1 cellular context compared by ENCODE assay signal in the genomic region with DNA sequence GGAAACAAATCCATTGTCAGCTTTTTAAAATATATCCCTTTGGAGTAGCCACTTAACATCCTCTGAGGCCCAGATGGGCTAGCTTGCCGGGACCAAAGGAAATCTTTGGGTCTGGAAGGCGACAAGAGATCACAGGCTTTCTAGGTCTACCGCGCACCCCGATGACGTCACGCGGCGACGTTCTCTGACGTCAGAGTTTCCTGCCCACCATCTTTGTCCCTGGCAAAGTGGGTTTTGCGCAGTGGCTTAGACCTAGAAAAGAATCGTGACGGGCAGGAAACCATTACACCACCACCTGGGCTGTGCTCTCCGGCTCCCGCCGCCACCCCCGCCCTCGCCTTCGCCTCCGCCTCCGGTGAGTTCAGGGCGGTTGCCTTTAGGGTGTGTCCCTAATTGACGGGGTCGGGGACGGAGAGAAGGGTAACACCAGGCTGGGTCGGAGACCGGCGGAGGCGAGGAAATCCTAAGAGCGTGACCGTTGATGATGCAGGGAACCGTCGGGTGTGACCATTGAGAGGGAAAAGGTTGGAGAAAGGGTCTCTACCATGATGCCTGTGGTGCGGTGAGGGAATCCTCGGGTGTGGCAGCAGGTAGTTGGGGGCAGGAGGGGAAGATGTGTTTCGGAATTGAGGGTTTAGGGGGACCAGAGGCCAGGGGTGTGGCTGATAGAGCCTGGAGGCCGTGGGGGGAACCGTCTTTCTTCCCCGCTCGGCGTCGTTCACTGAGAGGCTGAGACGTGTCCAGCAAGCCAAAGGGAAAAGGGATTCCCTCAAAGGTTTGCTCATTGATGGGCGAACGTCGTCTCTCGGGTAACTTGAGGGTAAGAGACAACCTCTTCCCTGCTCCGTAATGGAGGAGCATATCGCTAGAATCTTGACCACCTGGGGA.
TF ChIP-seq lines count a peak whose summit lies in the region.

AP2B1 (plus strand) TSS at position 249 of the 888 bp plus-strand sequence. CDS start 6,709 bp downstream, outside the sequence.

TF ChIP-seq in H1, 55 proteins besides CTCF, POLR2A, EP300 and RAD21 (continued from another document):
- TF ChIP-seq ATF2 (IDR thresholded peaks at IDR 0.05; ENCODE audit: low read length) (peak; percentile 95), PHF8 (conservative IDR thresholded peaks at IDR 0.05; ENCODE audit: low read depth, low read length) (peak; percentile 81), GTF2F1 (IDR thresholded peaks at IDR 0.05; ENCODE audit: borderline replicate concordance, low read depth, low read length) (no peak; the same call in 1 of the 2 replicates), JUND (IDR thresholded peaks at IDR 0.05; ENCODE audit: low read length) (peak; percentile 97), CBX8 (IDR thresholded peaks at IDR 0.05; ENCODE audit: borderline replicate concordance, low read depth, low read length) (no peak), HDAC2 (IDR thresholded peaks at IDR 0.05; ENCODE audit: borderline replicate concordance in 1 of 2, low read depth in 2 of 2, low read length in 2 of 2) (peak in 1 of 2 experiments; percentile 91; a peak in 2 of 4 replicates), YY1 (IDR thresholded peaks at IDR 0.05; ENCODE audit: low read depth, low read length) (peak; percentile 100), SIX5 (IDR thresholded peaks at IDR 0.05; ENCODE audit: low read depth, low read length) (peak; percentile 76), CBX5 (IDR thresholded peaks at IDR 0.05; ENCODE audit: low read depth, low read length) (no peak), CEBPB (IDR thresholded peaks at IDR 0.05; ENCODE audit: low read depth, low read length) (no peak), SIRT6 (IDR thresholded peaks at IDR 0.05; ENCODE audit: low read length) (no peak), NRF1 (IDR thresholded peaks at IDR 0.05; ENCODE audit: low read depth, low read length) (no peak), TEAD4 (IDR thresholded peaks at IDR 0.05; ENCODE audit: low read depth, low read length) (no peak), CHD2 (IDR thresholded peaks at IDR 0.05; ENCODE audit: low read length) (peak; percentile 60; the same call in 1 of the 2 replicates), KDM5A (IDR thresholded peaks at IDR 0.05; ENCODE audit: low read length) (peak; percentile 21; the same call in 1 of the 2 replicates), TBP (IDR thresholded peaks at IDR 0.05; ENCODE audit: low read depth, low read length) (peak; percentile 92), EGR1 (IDR thresholded peaks at IDR 0.05; ENCODE audit: borderline replicate concordance, low read depth, low read length) (peak; percentile 60; the same call in 1 of the 2 replicates), SRF (IDR thresholded peaks at IDR 0.05; ENCODE audit: low read depth, low read length) (peak; percentile 86), KDM4A (IDR thresholded peaks at IDR 0.05; ENCODE audit: low read depth, low read length, severe bottlenecking) (peak; percentile 99), CTBP2 (IDR thresholded peaks at IDR 0.05; ENCODE audit: borderline replicate concordance, insufficient read depth, insufficient read length, low read length) (peak; percentile 53), SP2 (IDR thresholded peaks at IDR 0.05; ENCODE audit: low read length) (no peak), SUZ12 (IDR thresholded peaks at IDR 0.05; ENCODE audit: low read length) (no peak), ASH2L (IDR thresholded peaks at IDR 0.05; ENCODE audit: low read length) (peak; percentile 96), BACH1 (IDR thresholded peaks at IDR 0.05; ENCODE audit: low read length) (no peak), JUN (IDR thresholded peaks at IDR 0.05; ENCODE audit: low read depth, low read length) (peak; percentile 80; the same call in 1 of the 2 replicates), MAFK (IDR thresholded peaks at IDR 0.05; ENCODE audit: low read depth, low read length) (no peak), SP4 (IDR thresholded peaks at IDR 0.05; ENCODE audit: low read length) (peak; percentile 39; the same call in 1 of the 2 replicates), BRCA1 (IDR thresholded peaks at IDR 0.05; ENCODE audit: low read depth, low read length) (peak; percentile 75), POU5F1 (IDR thresholded peaks at IDR 0.05; ENCODE audit: low read depth, low read length) (no peak), SP1 (IDR thresholded peaks at IDR 0.05; ENCODE audit: low read depth, low read length) (peak; percentile 75), CREB1 (IDR thresholded peaks at IDR 0.05) (peak; percentile 100), TAF7 (optimal IDR thresholded peaks at IDR 0.05; ENCODE audit: borderline replicate concordance, low read depth, low read length) (peak; percentile 83), BCL11A (IDR thresholded peaks at IDR 0.05; ENCODE audit: low read depth in 2 of 2, low read length in 2 of 2) (no peak), TAF1 (IDR thresholded peaks at IDR 0.05; ENCODE audit: low read depth, low read length) (peak; percentile 94)
- TF ChIP-seq, protein P1, sequence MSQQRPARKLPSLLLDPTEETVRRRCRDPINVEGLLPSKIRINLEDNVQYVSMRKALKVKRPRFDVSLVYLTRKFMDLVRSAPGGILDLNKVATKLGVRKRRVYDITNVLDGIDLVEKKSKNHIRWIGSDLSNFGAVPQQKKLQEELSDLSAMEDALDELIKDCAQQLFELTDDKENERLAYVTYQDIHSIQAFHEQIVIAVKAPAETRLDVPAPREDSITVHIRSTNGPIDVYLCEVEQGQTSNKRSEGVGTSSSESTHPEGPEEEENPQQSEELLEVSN (IDR thresholded peaks at IDR 0.05), result no peak
- TF ChIP-seq, protein P2, sequence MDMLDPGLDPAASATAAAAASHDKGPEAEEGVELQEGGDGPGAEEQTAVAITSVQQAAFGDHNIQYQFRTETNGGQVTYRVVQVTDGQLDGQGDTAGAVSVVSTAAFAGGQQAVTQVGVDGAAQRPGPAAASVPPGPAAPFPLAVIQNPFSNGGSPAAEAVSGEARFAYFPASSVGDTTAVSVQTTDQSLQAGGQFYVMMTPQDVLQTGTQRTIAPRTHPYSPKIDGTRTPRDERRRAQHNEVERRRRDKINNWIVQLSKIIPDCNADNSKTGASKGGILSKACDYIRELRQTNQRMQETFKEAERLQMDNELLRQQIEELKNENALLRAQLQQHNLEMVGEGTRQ (IDR thresholded peaks at IDR 0.05; ENCODE audit: low read length), result no peak
- TF ChIP-seq, protein P3, sequence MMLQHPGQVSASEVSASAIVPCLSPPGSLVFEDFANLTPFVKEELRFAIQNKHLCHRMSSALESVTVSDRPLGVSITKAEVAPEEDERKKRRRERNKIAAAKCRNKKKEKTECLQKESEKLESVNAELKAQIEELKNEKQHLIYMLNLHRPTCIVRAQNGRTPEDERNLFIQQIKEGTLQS (IDR thresholded peaks at IDR 0.05; ENCODE audit: insufficient read depth, low read depth, low read length), result peak; percentile 95
TF ChIP-seq in H1: peak in this region for 26.
